In genomic region chr10:49219248-49219647, GRCh38 we compare ENCODE assay signal across 40 cellular contexts. TPM values are rescaled to one million over a fixed set of nuclear protein-coding genes. Genes with fewer than 3 reads are reported as not detected.
"Had no signal": no experiment of that assay in that cellular context is flagged by ENCODE, and none has a peak within 500 bp of the region (broad histone marks: within the 10 kb centered on the region; RNA-seq: fewer than 3 reads in every experiment).

No MANE protein-coding gene starts in this region.

- H3K9me3 Mint-ChIP-seq: activated CD4-positive, alpha-beta T cell treated with anti-CD3 and anti-CD28 coated beads, Interleukin-2, amount 10 ng/mL, durations not matched to agents 7 days and 5 days; activated naive CD4-positive, alpha-beta T cell treated with anti-CD3 and anti-CD28 coated beads, Interleukin-2, amount 10 ng/mL, durations not matched to agents 7 days and 5 days; activated naive CD4-positive, alpha-beta T cell treated with anti-CD3 and anti-CD28 coated beads, Interleukin-2, amount 50 U/mL, for 24 hours; activated naive CD8-positive, alpha-beta T cell treated with anti-CD3 and anti-CD28 coated beads, Interleukin-2, amount 10 ng/mL, durations not matched to agents 7 days and 5 days; activated T-cell treated with anti-CD3 and anti-CD28 coated beads, Interleukin-2, amount 50 U/mL, for 24 hours; activated T-helper 2 cell treated with anti-CD3 and anti-CD28 coated beads, Interferon-gamma antibody, Interleukin-2, Interleukin-4, amounts not matched to agents 10 μg/mL and 5 μg/mL and 100 μg/mL, durations not matched to agents 14 hours and 24 hours and 36 hours; brain; central memory CD8-positive, alpha-beta T cell; T-helper 1 cell treated with Interleukin-12 subunit alpha and Interleukin-12 subunit beta and Interleukin-4 antibody, amounts not matched to agents 30 μg/mL and 1 μg/mL, for 36 hours; T-helper 2 cell treated with Interferon-gamma antibody and Interleukin-4, amounts not matched to agents 5 μg/mL and 100 μg/mL, for 36 hours had no signal

- H3K4me3 Mint-ChIP-seq: activated CD4-positive, alpha-beta memory T cell treated with anti-CD3 and anti-CD28 coated beads, Interleukin-2, amount 10 ng/mL, durations not matched to agents 7 days and 5 days; activated CD4-positive, alpha-beta T cell treated with anti-CD3 and anti-CD28 coated beads for 36 hours; activated CD4-positive, alpha-beta T cell treated with anti-CD3 and anti-CD28 coated beads, Interleukin-2, amount 10 ng/mL, durations not matched to agents 7 days and 5 days; activated CD8-positive, alpha-beta memory T cell treated with anti-CD3 and anti-CD28 coated beads, Interleukin-2, amount 10 ng/mL, durations not matched to agents 7 days and 5 days; activated CD8-positive, alpha-beta T cell treated with anti-CD3 and anti-CD28 coated beads, Interleukin-2, amount 10 ng/mL, durations not matched to agents 7 days and 5 days; activated naive CD4-positive, alpha-beta T cell treated with anti-CD3 and anti-CD28 coated beads, Interleukin-2, amount 10 ng/mL, durations not matched to agents 7 days and 5 days; activated naive CD4-positive, alpha-beta T cell treated with anti-CD3 and anti-CD28 coated beads, Interleukin-2, amount 50 U/mL, for 24 hours; activated naive CD8-positive, alpha-beta T cell; activated naive CD8-positive, alpha-beta T cell treated with anti-CD3 and anti-CD28 coated beads, Interleukin-2, amount 10 ng/mL, durations not matched to agents 7 days and 5 days; activated naive CD8-positive, alpha-beta T cell treated with anti-CD3 and anti-CD28 coated beads, Interleukin-2, amount 50 U/mL, for 24 hours; activated T-cell treated with anti-CD3 and anti-CD28 coated beads, Interleukin-2, amount 50 U/mL, for 24 hours; brain; central memory CD8-positive, alpha-beta T cell; T-helper 1 cell treated with Interleukin-12 subunit alpha and Interleukin-12 subunit beta and Interleukin-4 antibody, amounts not matched to agents 30 μg/mL and 1 μg/mL, for 36 hours; T-helper 2 cell treated with Interferon-gamma antibody and Interleukin-4, amounts not matched to agents 5 μg/mL and 100 μg/mL, for 36 hours; WTC11 had no signal

- H3K27ac Mint-ChIP-seq: activated CD4-positive, alpha-beta memory T cell treated with anti-CD3 and anti-CD28 coated beads, Interleukin-2, amount 10 ng/mL, durations not matched to agents 7 days and 5 days; activated CD4-positive, alpha-beta T cell treated with anti-CD3 and anti-CD28 coated beads for 36 hours; activated CD4-positive, alpha-beta T cell treated with anti-CD3 and anti-CD28 coated beads, Interleukin-2, amount 10 ng/mL, durations not matched to agents 7 days and 5 days; activated CD8-positive, alpha-beta memory T cell treated with anti-CD3 and anti-CD28 coated beads, Interleukin-2, amount 10 ng/mL, durations not matched to agents 7 days and 5 days; activated CD8-positive, alpha-beta T cell treated with anti-CD3 and anti-CD28 coated beads, Interleukin-2, amount 10 ng/mL, durations not matched to agents 7 days and 5 days; activated naive CD4-positive, alpha-beta T cell treated with anti-CD3 and anti-CD28 coated beads, Interleukin-2, amount 10 ng/mL, durations not matched to agents 7 days and 5 days; activated naive CD4-positive, alpha-beta T cell treated with anti-CD3 and anti-CD28 coated beads, Interleukin-2, amount 50 U/mL, for 24 hours; activated naive CD8-positive, alpha-beta T cell; activated naive CD8-positive, alpha-beta T cell treated with anti-CD3 and anti-CD28 coated beads, Interleukin-2, amount 10 ng/mL, durations not matched to agents 7 days and 5 days; activated naive CD8-positive, alpha-beta T cell treated with anti-CD3 and anti-CD28 coated beads, Interleukin-2, amount 50 U/mL, for 24 hours; activated T-cell treated with anti-CD3 and anti-CD28 coated beads, Interleukin-2, amount 50 U/mL, for 24 hours; activated T-helper 2 cell treated with anti-CD3 and anti-CD28 coated beads, Interferon-gamma antibody, Interleukin-2, Interleukin-4, amounts not matched to agents 10 μg/mL and 5 μg/mL and 100 μg/mL, durations not matched to agents 14 hours and 24 hours and 36 hours; brain; T-helper 1 cell treated with Interleukin-12 subunit alpha and Interleukin-12 subunit beta and Interleukin-4 antibody, amounts not matched to agents 30 μg/mL and 1 μg/mL, for 36 hours; T-helper 2 cell treated with Interferon-gamma antibody and Interleukin-4, amounts not matched to agents 5 μg/mL and 100 μg/mL, for 36 hours; WTC11 had no signal

- H3K4me3 ChIP-seq: ascending aorta, cardiac muscle cell had no signal

- H3K36me3 Mint-ChIP-seq: activated naive CD4-positive, alpha-beta T cell treated with anti-CD3 and anti-CD28 coated beads, Interleukin-2, amount 10 ng/mL, durations not matched to agents 7 days and 5 days; activated naive CD4-positive, alpha-beta T cell treated with anti-CD3 and anti-CD28 coated beads, Interleukin-2, amount 50 U/mL, for 24 hours; activated naive CD8-positive, alpha-beta T cell; activated naive CD8-positive, alpha-beta T cell treated with anti-CD3 and anti-CD28 coated beads, Interleukin-2, amount 10 ng/mL, durations not matched to agents 7 days and 5 days; brain; WTC11 had no signal

- ATAC-seq: activated CD4-positive, alpha-beta T cell treated with anti-CD3 and anti-CD28 coated beads for 36 hours; activated CD4-positive, CD25-positive, alpha-beta regulatory T cell treated with anti-CD3 and anti-CD28 coated beads, Interleukin-2, amount 50 U/mL, for 24 hours; activated CD8-positive, alpha-beta memory T cell treated with anti-CD3 and anti-CD28 coated beads, Interleukin-2, amount 10 ng/mL, durations not matched to agents 7 days and 5 days; activated CD8-positive, alpha-beta T cell treated with anti-CD3 and anti-CD28 coated beads, Interleukin-2, amount 10 ng/mL, durations not matched to agents 7 days and 5 days; activated naive CD8-positive, alpha-beta T cell treated with anti-CD3 and anti-CD28 coated beads, Interleukin-2, amount 50 U/mL, for 24 hours; WTC11 had no signal

- DNase-seq: activated CD4-positive, alpha-beta memory T cell treated with anti-CD3 and anti-CD28 coated beads, Interleukin-2, amount 10 ng/mL, durations not matched to agents 7 days and 5 days; activated CD4-positive, alpha-beta T cell treated with anti-CD3 and anti-CD28 coated beads for 1 hour; activated CD4-positive, alpha-beta T cell treated with anti-CD3 and anti-CD28 coated beads for 36 hours; activated CD4-positive, alpha-beta T cell treated with anti-CD3 and anti-CD28 coated beads for 48 hours; activated CD4-positive, alpha-beta T cell treated with anti-CD3 and anti-CD28 coated beads, Interleukin-2, amount 10 ng/mL, durations not matched to agents 7 days and 5 days; activated CD4-positive, alpha-beta T cell treated with anti-CD3 and anti-CD28 coated beads, Interleukin-2, amount 50 U/mL, for 48 hours; activated CD4-positive, CD25-positive, alpha-beta regulatory T cell; activated CD8-positive, alpha-beta memory T cell treated with anti-CD3 and anti-CD28 coated beads for 24 hours; activated CD8-positive, alpha-beta memory T cell treated with anti-CD3 and anti-CD28 coated beads, Interleukin-2, amount 10 ng/mL, durations not matched to agents 7 days and 5 days; activated CD8-positive, alpha-beta memory T cell treated with anti-CD3 and anti-CD28 coated beads, Interleukin-2, amount 50 U/mL, for 48 hours; activated CD8-positive, alpha-beta T cell treated with anti-CD3 and anti-CD28 coated beads, Interleukin-2, amount 10 ng/mL, durations not matched to agents 7 days and 5 days; activated effector memory CD4-positive, alpha-beta T cell treated with Interleukin-2 at 50 U/mL for 16 hours; activated gamma-delta T cell; activated naive CD4-positive, alpha-beta T cell treated with anti-CD3 and anti-CD28 coated beads, Interleukin-2, amount 10 ng/mL, durations not matched to agents 7 days and 5 days; activated naive CD4-positive, alpha-beta T cell treated with Interleukin-2 at 50 U/mL for 16 hours; activated naive CD8-positive, alpha-beta T cell treated with anti-CD3 and anti-CD28 coated beads, Interleukin-2, amount 10 ng/mL, durations not matched to agents 7 days and 5 days; activated naive CD8-positive, alpha-beta T cell treated with anti-CD3 and anti-CD28 coated beads, Interleukin-2, amount 50 U/mL, for 24 hours; activated T-cell treated with anti-CD3 and anti-CD28 coated beads, Interleukin-2, amount 50 U/mL, for 24 hours; activated T-cell treated with anti-CD3 and anti-CD28 coated beads, Interleukin-2, amount 50 U/mL, for 48 hours; amygdala; anterior cingulate cortex; caudate nucleus; cerebellar nuclear complex; T-helper 1 cell; T-helper 2 cell; T-helper 9 cell; WERI-Rb-1 had no signal

- H3K4me1 Mint-ChIP-seq: activated naive CD4-positive, alpha-beta T cell treated with anti-CD3 and anti-CD28 coated beads, Interleukin-2, amount 50 U/mL, for 24 hours; brain; central memory CD8-positive, alpha-beta T cell; WTC11 had no signal

RNA-seq across cellular contexts. Expression of gene TMEM273, which starts 31.1 kb away (rescaled TPM):
- total RNA-seq: bronchial epithelial cell, cardiac muscle cell, chondrocyte had no signal
